In the genomic region with DNA sequence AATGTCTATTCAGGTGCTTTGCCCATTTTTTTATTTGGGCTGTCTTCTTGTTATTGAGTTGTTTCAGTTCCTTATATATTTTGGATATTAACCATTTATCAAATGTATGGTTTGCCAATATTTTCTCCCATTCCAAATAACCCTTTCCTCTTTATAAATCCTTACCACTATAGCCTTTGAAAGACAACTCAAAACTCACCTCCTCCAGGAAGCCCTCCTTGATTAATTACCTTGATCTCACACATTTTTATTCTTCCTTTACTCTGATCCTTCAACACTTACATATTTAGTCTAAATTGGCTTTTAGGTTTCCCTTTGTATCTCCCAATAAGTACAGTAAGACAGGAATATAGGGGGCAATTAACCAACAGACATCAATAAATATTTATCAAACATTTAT, we compare ENCODE assay signal across 24 cellular contexts. TPM values are rescaled to one million over a fixed set of nuclear protein-coding genes. Genes with fewer than 3 reads are reported as not detected.
"Had no signal": no experiment of that assay in that cellular context is flagged by ENCODE, and none has a peak within 500 bp of the region (broad histone marks: within the 10 kb centered on the region; RNA-seq: fewer than 3 reads in every experiment).

No MANE protein-coding gene starts in this region.

- H3K9me3 Mint-ChIP-seq: activated CD4-positive, alpha-beta T cell treated with anti-CD3 and anti-CD28 coated beads, Interleukin-2, amount 10 ng/mL, durations not matched to agents 7 days and 5 days; activated naive CD4-positive, alpha-beta T cell treated with anti-CD3 and anti-CD28 coated beads for 36 hours; activated T-helper 17 cell treated with anti-CD3 and anti-CD28 coated beads, Interleukin-2, amount 50 U/mL, for 72 hours had no signal

- H3K27ac Mint-ChIP-seq: activated B cell treated with CpG ODN at 0.5 μM for 24 hours; activated CD4-positive, alpha-beta memory T cell treated with anti-CD3 and anti-CD28 coated beads for 36 hours; activated CD4-positive, alpha-beta T cell treated with anti-CD3 and anti-CD28 coated beads, Interleukin-2, amount 10 ng/mL, durations not matched to agents 7 days and 5 days; activated naive CD4-positive, alpha-beta T cell treated with anti-CD3 and anti-CD28 coated beads for 36 hours; activated naive CD8-positive, alpha-beta T cell; activated T-helper 17 cell treated with anti-CD3 and anti-CD28 coated beads, Interleukin-2, amount 50 U/mL, for 72 hours; T-helper 17 cell had no signal

- H3K27me3 Mint-ChIP-seq: activated B cell treated with CpG ODN at 0.5 μM for 24 hours; activated naive CD8-positive, alpha-beta T cell had no signal

- FAIRE-seq: astrocyte, TTC549 had no signal

- H3K4me3 Mint-ChIP-seq: activated B cell treated with CpG ODN at 0.5 μM for 24 hours; activated CD4-positive, alpha-beta memory T cell treated with anti-CD3 and anti-CD28 coated beads for 36 hours; activated CD4-positive, alpha-beta T cell treated with anti-CD3 and anti-CD28 coated beads, Interleukin-2, amount 10 ng/mL, durations not matched to agents 7 days and 5 days; activated naive CD4-positive, alpha-beta T cell treated with anti-CD3 and anti-CD28 coated beads for 36 hours; activated naive CD8-positive, alpha-beta T cell; activated T-cell treated with anti-CD3 and anti-CD28 coated beads, Interleukin-2, amount 50 U/mL, for 4 hours; activated T-helper 17 cell treated with anti-CD3 and anti-CD28 coated beads, Interleukin-2, amount 50 U/mL, for 72 hours; T-helper 17 cell had no signal

- ATAC-seq: activated T-cell treated with anti-CD3 and anti-CD28 coated beads, Interleukin-2, amount 50 U/mL, for 4 hours; T-helper 17 cell had no signal

- DNase-seq: activated B cell treated with CpG ODN at 0.5 μM for 24 hours; activated CD4-positive, alpha-beta memory T cell treated with anti-CD3 and anti-CD28 coated beads for 36 hours; activated CD4-positive, alpha-beta T cell treated with anti-CD3 and anti-CD28 coated beads for 1 hour; activated CD4-positive, alpha-beta T cell treated with anti-CD3 and anti-CD28 coated beads, Interleukin-2, amount 10 ng/mL, durations not matched to agents 7 days and 5 days; activated CD8-positive, alpha-beta memory T cell treated with anti-CD3 and anti-CD28 coated beads for 24 hours; activated gamma-delta T cell; activated T-cell treated with anti-CD3 and anti-CD28 coated beads, Interleukin-2, amount 50 U/mL, for 4 hours; cerebellar nuclear complex; MM.1S; NCI-H1105; NCI-H1436; NCI-H187; NCI-H2081 treated with DMSO at 0.1 percent for 48 hours; NCI-H446; NCI-H524; PC-3; SHP77; T-helper 17 cell; T-helper 9 cell had no signal

- H3K36me3 Mint-ChIP-seq: activated CD4-positive, alpha-beta memory T cell treated with anti-CD3 and anti-CD28 coated beads for 36 hours had no signal

- H3K4me1 Mint-ChIP-seq: activated T-helper 17 cell treated with anti-CD3 and anti-CD28 coated beads, Interleukin-2, amount 50 U/mL, for 72 hours had no signal

RNA-seq across cellular contexts. Expression of gene NRCAM, which starts 42.9 kb away (rescaled TPM):
- total RNA-seq: activated T-helper 17 cell treated with anti-CD3 and anti-CD28 coated beads, Interleukin-2, amount 50 U/mL, for 72 hours; PC-3; T-helper 17 cell had no signal
